8 cellular contexts compared by ENCODE assay signal in the genomic region with DNA sequence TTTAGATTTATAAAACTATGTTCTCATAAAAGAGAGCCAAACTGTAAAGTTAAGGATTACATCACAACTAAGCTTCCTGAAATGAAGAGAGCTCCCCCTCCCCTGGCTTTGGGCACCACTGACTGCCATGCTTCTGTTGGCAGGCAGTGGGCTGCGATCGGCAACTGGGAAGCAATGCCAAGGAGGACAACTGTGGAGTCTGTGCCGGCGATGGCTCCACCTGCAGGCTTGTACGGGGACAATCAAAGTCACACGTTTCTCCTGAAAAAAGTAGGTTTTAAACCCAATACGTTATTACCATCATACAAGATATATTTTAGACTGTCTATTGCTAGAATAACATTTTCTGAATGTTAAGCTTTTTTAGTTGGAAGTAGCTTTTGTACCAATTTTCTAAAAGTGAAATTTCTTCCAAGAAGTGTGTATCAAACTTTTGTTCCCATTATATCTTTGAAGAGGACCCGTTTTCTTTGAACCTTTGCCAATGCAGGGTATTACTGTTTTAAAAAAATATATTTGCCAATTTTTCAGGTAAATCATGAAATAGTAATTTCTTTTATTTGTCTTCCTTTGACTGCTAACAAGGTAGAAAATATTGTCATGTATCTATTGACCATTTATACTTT.
A peak's percentile ranks its signal among the peaks of the same experiment; 100 is the strongest.
DNase-seq lines count a peak whose midpoint lies in the region; ATAC-seq and TF ChIP-seq lines count a peak whose summit lies in the region.

No MANE protein-coding gene starts in this region.

- H3K4me1 ChIP-seq in OCI-LY3 (ENCODE audit: low read length) = no peaks in the 10 kb centered on the region

- peak overlapping the region; percentile 62; the same call in 1 of the 2 replicates for H2AFZ ChIP-seq in OCI-LY3 (ENCODE audit: low read depth, low read length)

- H3K27me3 ChIP-seq in OCI-LY3 (ENCODE audit: low read depth, low read length) = peaks cover 1% of the 10 kb centered on the region; the same call in 1 of the 2 replicates

- peak; percentile 2 for DNase-seq in activated naive CD8-positive, alpha-beta T cell treated with anti-CD3 and anti-CD28 coated beads, Interleukin-2, amount 50 U/mL, for 24 hours
- no peak for DNase-seq in activated naive CD8-positive, alpha-beta T cell treated with anti-CD3 and anti-CD28 coated beads for 36 hours
- DNase-seq in fibroblast of villous mesenchyme (ENCODE audit: low read depth) = no peak
- DNase-seq in retinal pigment epithelial cell (ENCODE audit: low read depth) = no peak

- H3K4me2 ChIP-seq in OCI-LY3 (ENCODE audit: low read length) = peak overlapping the region; percentile 45

- peaks cover 4% of the 10 kb centered on the region for H3K27me3 Mint-ChIP-seq in activated naive CD8-positive, alpha-beta T cell treated with anti-CD3 and anti-CD28 coated beads, Interleukin-2, amount 50 U/mL, for 24 hours
- peaks cover 4% of the 10 kb centered on the region for H3K27me3 Mint-ChIP-seq in activated naive CD8-positive, alpha-beta T cell treated with anti-CD3 and anti-CD28 coated beads for 36 hours

- ATAC-seq in activated naive CD8-positive, alpha-beta T cell treated with anti-CD3 and anti-CD28 coated beads, Interleukin-2, amount 50 U/mL, for 24 hours = no peak
- ATAC-seq in GM21717 (IDR thresholded peaks at IDR 0.05; ENCODE audit: unreplicated experiment) (no peak), HG02885 (IDR thresholded peaks at IDR 0.05; ENCODE audit: poor library complexity, unreplicated experiment) (no peak), HG03439 (IDR thresholded peaks at IDR 0.05; ENCODE audit: unreplicated experiment) (no peak)

- no peaks in the 10 kb centered on the region for H3K79me2 ChIP-seq in OCI-LY3 (ENCODE audit: low read length)

- no peaks in the 10 kb centered on the region for H4K20me1 ChIP-seq in OCI-LY3 (ENCODE audit: insufficient read depth, low read length)

- no peaks in the 10 kb centered on the region for H3K4me1 Mint-ChIP-seq in activated naive CD8-positive, alpha-beta T cell treated with anti-CD3 and anti-CD28 coated beads, Interleukin-2, amount 50 U/mL, for 24 hours
- no peaks in the 10 kb centered on the region for H3K4me1 Mint-ChIP-seq in activated naive CD8-positive, alpha-beta T cell treated with anti-CD3 and anti-CD28 coated beads for 36 hours

- no peaks in the 10 kb centered on the region for H3K36me3 Mint-ChIP-seq in activated naive CD8-positive, alpha-beta T cell treated with anti-CD3 and anti-CD28 coated beads, Interleukin-2, amount 50 U/mL, for 24 hours (ENCODE audit: low read depth)
- H3K36me3 Mint-ChIP-seq in activated naive CD8-positive, alpha-beta T cell treated with anti-CD3 and anti-CD28 coated beads for 36 hours = no peaks in the 10 kb centered on the region

- peaks cover 6% of the 10 kb centered on the region for H3K9me3 Mint-ChIP-seq in activated naive CD8-positive, alpha-beta T cell treated with anti-CD3 and anti-CD28 coated beads, Interleukin-2, amount 50 U/mL, for 24 hours
- H3K9me3 Mint-ChIP-seq in activated naive CD8-positive, alpha-beta T cell treated with anti-CD3 and anti-CD28 coated beads for 36 hours = no peaks in the 10 kb centered on the region

- no peak overlapping the region for H3K9ac ChIP-seq in OCI-LY3 (ENCODE audit: low read length)

- H3K4me3 Mint-ChIP-seq in activated naive CD8-positive, alpha-beta T cell treated with anti-CD3 and anti-CD28 coated beads, Interleukin-2, amount 50 U/mL, for 24 hours = no peak overlapping the region
- no peak overlapping the region for H3K4me3 Mint-ChIP-seq in activated naive CD8-positive, alpha-beta T cell treated with anti-CD3 and anti-CD28 coated beads for 36 hours

- H3K27ac Mint-ChIP-seq in activated naive CD8-positive, alpha-beta T cell treated with anti-CD3 and anti-CD28 coated beads, Interleukin-2, amount 50 U/mL, for 24 hours = no peak overlapping the region
- H3K27ac Mint-ChIP-seq in activated naive CD8-positive, alpha-beta T cell treated with anti-CD3 and anti-CD28 coated beads for 36 hours = no peak overlapping the region

- peak; percentile 70 for TF ChIP-seq CTCF in OCI-LY3 (IDR thresholded peaks at IDR 0.05; ENCODE audit: low read depth, low read length)
- TF ChIP-seq CTCF in fibroblast of villous mesenchyme (IDR thresholded peaks at IDR 0.05; ENCODE audit: insufficient read depth, low read depth, low read length) = peak; percentile 52
- peak; percentile 79 for TF ChIP-seq CTCF in retinal pigment epithelial cell (conservative IDR thresholded peaks at IDR 0.05; ENCODE audit: low read depth, low read length)

- H3K4me3 ChIP-seq in OCI-LY3 (ENCODE audit: low read length) = no peak overlapping the region
- H3K4me3 ChIP-seq in fibroblast of villous mesenchyme (ENCODE audit: low read depth, low read length) = no peak overlapping the region
- H3K4me3 ChIP-seq in retinal pigment epithelial cell (ENCODE audit: low read length) = no peak overlapping the region

- no peak overlapping the region for H3K27ac ChIP-seq in OCI-LY3 (ENCODE audit: low read length)

- no peaks in the 10 kb centered on the region for H3K9me3 ChIP-seq in OCI-LY3 (ENCODE audit: insufficient read depth, low read length)

- H3K36me3 ChIP-seq in OCI-LY3 (replicated peaks; ENCODE audit: low read depth, low read length) = no peaks in the 10 kb centered on the region
